6 cellular contexts compared by ENCODE assay signal in genomic region chr18:78830826-78831225, GRCh38.
"Had no signal": no experiment of that assay in that cellular context is flagged by ENCODE, and none has a peak within 500 bp of the region (broad histone marks: within the 10 kb centered on the region; RNA-seq: fewer than 3 reads in every experiment).

No MANE protein-coding gene starts in this region.

- H3K4me3 ChIP-seq: K562 had no signal

- ATAC-seq: HepG2, K562 had no signal

- DNase-seq: IMR-90, KBM-7 had no signal

- H3K36me3 Mint-ChIP-seq: IgD-negative memory B cell had no signal

- H3K27ac ChIP-seq: HL-60 had no signal

- H3K27ac Mint-ChIP-seq: IgD-negative memory B cell had no signal

- H3K4me1 Mint-ChIP-seq: IgD-negative memory B cell had no signal

- H3K4me3 Mint-ChIP-seq: IgD-negative memory B cell had no signal
